In genomic region chr3:147412917-147413711, GRCh38 we compare ENCODE assay signal across 9 cellular contexts. TPM values are rescaled to one million over a fixed set of nuclear protein-coding genes. Genes with fewer than 3 reads are reported as not detected.
DNase-seq lines count a peak whose midpoint lies in the region; ATAC-seq and TF ChIP-seq lines count a peak whose summit lies in the region.
"Had no signal": no experiment of that assay in that cellular context is flagged by ENCODE, and none has a peak within 500 bp of the region (broad histone marks: within the 10 kb centered on the region; RNA-seq: fewer than 3 reads in every experiment).

No MANE protein-coding gene starts in this region.

- H3K4me3 Mint-ChIP-seq in CD14-positive monocyte (peak overlapping the region; percentile 69 to 91), nephron (peak overlapping the region; percentile 78 to 94 (median 87))

- H3K4me1 Mint-ChIP-seq in CD14-positive monocyte (peaks cover 27% of the 10 kb centered on the region), nephron (peaks cover 36% of the 10 kb centered on the region)

- H3K9me3 Mint-ChIP-seq in CD14-positive monocyte: peaks cover 13 to 61% (median 52%) of the 10 kb centered on the region in 7 donors
- no peaks in the 10 kb centered on the region for H3K9me3 Mint-ChIP-seq in nephron

- intact Hi-C loops in CD14-positive monocyte (cut with micrococcal nuclease) (no loop called here), left lung (cut with DNase I) (no loop called here)

- peak overlapping the region; percentile 49; the same call in 1 of the 2 replicates for H3K4me2 ChIP-seq in MM.1S (ENCODE audit: low read depth, low read length)

- no peak for ATAC-seq in left lung

- no peaks in the 10 kb centered on the region for H3K9me2 ChIP-seq in MM.1S (replicated peaks; ENCODE audit: insufficient read depth, low read length)

- H3K79me2 ChIP-seq in MM.1S (ENCODE audit: low read length): no peaks in the 10 kb centered on the region

- no peak overlapping the region for H3K27ac ChIP-seq in MM.1S (ENCODE audit: low read length)
- H3K27ac ChIP-seq in duodenal mucosa (ENCODE audit: low read depth, low read length): no peak overlapping the region
- no peak overlapping the region for H3K27ac ChIP-seq in left lung

- H3K27me3 Mint-ChIP-seq in CD14-positive monocyte (ENCODE audit: low read depth in 3 of 3) (peaks cover 92 to 98% (median 96%) of the 10 kb centered on the region in 3 donors), nephron (ENCODE audit: low read depth) (peaks cover 97% of the 10 kb centered on the region)

- H3K9me3 ChIP-seq in MM.1S (replicated peaks; ENCODE audit: insufficient read depth, low read length): no peaks in the 10 kb centered on the region
- H3K9me3 ChIP-seq in duodenal mucosa (ENCODE audit: control insufficient read depth in 1 of 2, low read length in 2 of 2): no peaks in the 10 kb centered on the region
- no peaks in the 10 kb centered on the region for H3K9me3 ChIP-seq in left lung

- H3K4me3 ChIP-seq in MM.1S (ENCODE audit: low read length): peak overlapping the region; percentile 33; the same call in 1 of the 2 replicates
- peak overlapping the region; percentile 29 to 45 for H3K4me3 ChIP-seq in duodenal mucosa (ENCODE audit: low read depth in 1 of 2, low read length in 2 of 2)
- no peak overlapping the region for H3K4me3 ChIP-seq in left lung

- H3K36me3 Mint-ChIP-seq in CD14-positive monocyte: peaks cover 15 to 29% of the 10 kb centered on the region in 2 donors
- peaks cover 33% of the 10 kb centered on the region for H3K36me3 Mint-ChIP-seq in nephron (ENCODE audit: low read depth)

- DNase-seq in CD14-positive monocyte (ENCODE audit: low spot score): no peak
- no peak for DNase-seq in MM.1S
- no peak for DNase-seq in SW480 (ENCODE audit: low spot score)
- no peak for DNase-seq in stimulated activated CD4-positive, alpha-beta T cell treated with anti-CD3 and anti-CD28 coated beads, Interleukin-2, amount 100 ng/mL, for 48 hours
- no peak for DNase-seq in left lung
- DNase-seq in islet precursor cell: no peak
- DNase-seq: NCI-H1105 had no signal

- H3K4me1 ChIP-seq in MM.1S (ENCODE audit: low read length) (no peaks in the 10 kb centered on the region), duodenal mucosa (ENCODE audit: control insufficient read depth in 1 of 2, insufficient read depth in 2 of 2, low read length in 2 of 2) (peaks cover 5 to 9% of the 10 kb centered on the region in 2 donors), left lung (peaks cover 7 to 26% of the 10 kb centered on the region in 2 donors)

- H3K27me3 ChIP-seq in MM.1S (replicated peaks; ENCODE audit: insufficient read depth, low read length) (no peaks in the 10 kb centered on the region), duodenal mucosa (ENCODE audit: control insufficient read depth in 1 of 2, insufficient read depth in 2 of 2, low read length in 2 of 2) (peaks cover 68 to 86% of the 10 kb centered on the region in 2 donors), left lung (peaks cover 98 to 100% of the 10 kb centered on the region in 2 donors)

- H3F3A ChIP-seq in MM.1S (ENCODE audit: insufficient read depth, low read length): no peaks in the 10 kb centered on the region

- H2AFZ ChIP-seq in MM.1S (ENCODE audit: low read length): peak overlapping the region; percentile 53; the same call in 1 of the 2 replicates

- H3K27ac Mint-ChIP-seq in CD14-positive monocyte: no peak overlapping the region
- H3K27ac Mint-ChIP-seq in nephron: peak overlapping the region; percentile 89 to 94 (median 93)

- H3K36me3 ChIP-seq in MM.1S (replicated peaks; ENCODE audit: insufficient read depth, low read length) (no peaks in the 10 kb centered on the region), duodenal mucosa (ENCODE audit: control insufficient read depth in 1 of 2, insufficient read depth in 2 of 2, low read length in 2 of 2) (no peaks in the 10 kb centered on the region), left lung (no peaks in the 10 kb centered on the region)

- no peaks in the 10 kb centered on the region for H4K20me1 ChIP-seq in MM.1S (ENCODE audit: insufficient read depth, low read length)

- TF ChIP-seq CTCF in CD14-positive monocyte (IDR thresholded peaks at IDR 0.05) (no peak), MM.1S (IDR thresholded peaks at IDR 0.05; ENCODE audit: low read length) (no peak), nephron (IDR thresholded peaks at IDR 0.05; ENCODE audit: unreplicated experiment in 3 of 3) (no peak), left lung (IDR thresholded peaks at IDR 0.05) (no peak)

- no peak overlapping the region for H3K9ac ChIP-seq in MM.1S (ENCODE audit: low read length)
- H3K9ac ChIP-seq in duodenal mucosa (ENCODE audit: low read depth in 1 of 2, low read length in 2 of 2): no peak overlapping the region

RNA-seq across cellular contexts. Expression of gene ZIC1, which starts 3.9 kb away (rescaled TPM):
- polyA plus RNA-seq in CD14-positive monocyte: not detected
- total RNA-seq in left lung: under 1 TPM in 1 of 2 donors, not detected in 1; 0.55 TPM

RNA-seq across cellular contexts. Expression of gene ZIC4, which starts 6.8 kb away (rescaled TPM):
- not detected for polyA plus RNA-seq in CD14-positive monocyte
- not detected for total RNA-seq in left lung

Comparison
In these comparisons a context has a peak if more than half of its experiments do, and no peak if none do; other contexts are left out.
1. H3K27ac Mint-ChIP-seq: peak in nephron (3 of 3); none in CD14-positive monocyte (0 of 7).
2. H3K4me3 ChIP-seq: peak in MM.1S (single experiment) and duodenal mucosa (2 of 2); none in left lung (0 of 2).